11 cellular contexts compared by ENCODE assay signal in the genomic region with DNA sequence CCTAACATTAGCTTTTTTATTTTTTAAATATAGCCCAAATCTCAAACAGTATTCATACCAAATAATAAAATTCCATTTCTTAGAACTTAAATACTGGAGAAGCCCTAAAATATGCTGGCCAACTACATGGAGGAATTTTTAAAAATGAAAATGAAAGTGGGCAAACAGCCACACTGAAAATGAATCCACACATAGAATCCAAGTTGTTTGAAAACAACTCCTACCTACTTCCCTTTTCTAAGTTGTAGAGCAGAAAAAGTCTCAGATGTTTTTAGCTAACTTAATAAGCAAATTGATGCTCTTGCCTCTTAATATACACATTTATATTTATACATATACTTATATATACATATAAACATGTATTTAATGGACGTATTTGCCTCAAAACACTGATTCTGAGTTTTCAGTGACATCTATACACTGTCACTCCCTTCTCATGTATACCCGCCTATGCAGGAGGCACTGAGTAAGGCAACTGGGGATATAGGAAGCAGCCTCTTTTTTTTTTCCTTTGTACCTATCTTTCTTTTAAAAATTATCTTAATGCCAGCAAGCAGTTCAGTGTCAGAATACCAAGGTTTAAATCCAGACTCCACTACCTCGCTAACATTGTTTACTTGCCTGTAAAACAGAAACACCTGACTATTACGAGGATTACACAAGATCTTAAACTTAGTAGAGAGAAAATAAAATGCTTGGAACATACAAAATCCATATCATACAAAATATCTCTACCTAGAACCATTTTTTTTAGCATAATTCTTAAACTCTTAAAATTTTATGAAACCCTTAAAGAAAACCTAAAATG. TPM values are rescaled to one million over a fixed set of nuclear protein-coding genes. Genes with fewer than 3 reads are reported as not detected.
DNase-seq lines count a peak whose midpoint lies in the region; ATAC-seq, FAIRE-seq and TF ChIP-seq lines count a peak whose summit lies in the region.
"Had no signal": no experiment of that assay in that cellular context is flagged by ENCODE, and none has a peak within 500 bp of the region (broad histone marks: within the 10 kb centered on the region; RNA-seq: fewer than 3 reads in every experiment).

No MANE protein-coding gene starts in this region.

- in situ Hi-C loops in KBM-7 (cut with MboI; ENCODE audit: low pct_unique_long_range_greater_than_20kb, low sequenced_read_pairs): no loop called here

- TF ChIP-seq CTCF in DOHH2 (IDR thresholded peaks at IDR 0.05; ENCODE audit: low read depth, low read length, poor library complexity, severe bottlenecking) (no peak), pancreas (IDR thresholded peaks at IDR 0.05) (no peak)

- H3F3A ChIP-seq in DOHH2 (ENCODE audit: control insufficient read depth, insufficient read depth): peaks cover 19% of the 10 kb centered on the region; the same call in 1 of the 2 replicates

- WGBS in pancreas, 2 donors: 51 to 53% methylated on average over 4 of the region's 4 CpGs

- H3K27me3 ChIP-seq in DOHH2 (ENCODE audit: control insufficient read depth, low read length): no peaks in the 10 kb centered on the region
- H3K27me3 ChIP-seq in pancreas: no peaks in the 10 kb centered on the region
- no peaks in the 10 kb centered on the region for H3K27me3 ChIP-seq in effector memory CD4-positive, alpha-beta T cell (replicated peaks; ENCODE audit: control insufficient read depth, insufficient read depth, low read length, poor library complexity, severe bottlenecking)

- no peaks in the 10 kb centered on the region for H3K9me2 ChIP-seq in DOHH2 (replicated peaks; ENCODE audit: control insufficient read depth, low read length)

- H3K27ac ChIP-seq in DOHH2 (ENCODE audit: low read depth, low read length) (peak overlapping the region; percentile 46), pancreas (peak overlapping the region in 2 of 4 donors; percentile 64 to 71)
- H3K27ac ChIP-seq in effector memory CD4-positive, alpha-beta T cell (ENCODE audit: insufficient read depth, low read length, poor library complexity, severe bottlenecking): no peak overlapping the region

- H3K79me2 ChIP-seq in DOHH2 (ENCODE audit: control insufficient read depth, low read length): peaks cover 99% of the 10 kb centered on the region

- intact Hi-C loops in pancreas (cut with DNase I): no loop called here

- ATAC-seq in pancreas: peak in 2 of 4 donors; percentile 53 to 69
- ATAC-seq: Panc1 had no signal

- H3K4me3 ChIP-seq in DOHH2 (ENCODE audit: low read length): peak overlapping the region; percentile 45
- peak overlapping the region in 1 of 4 donors; percentile 4 for H3K4me3 ChIP-seq in pancreas
- no peak overlapping the region for H3K4me3 ChIP-seq in effector memory CD4-positive, alpha-beta T cell (ENCODE audit: insufficient read depth, low read depth, low read length, poor library complexity, severe bottlenecking)

- peaks cover 16% of the 10 kb centered on the region for H4K20me1 ChIP-seq in DOHH2 (ENCODE audit: control insufficient read depth, insufficient read depth, low read depth, low read length)

- peaks cover 22% of the 10 kb centered on the region for H3K36me3 ChIP-seq in DOHH2 (ENCODE audit: control insufficient read depth, low read length)
- H3K36me3 ChIP-seq in pancreas: no peaks in the 10 kb centered on the region
- peaks cover 3% of the 10 kb centered on the region for H3K36me3 ChIP-seq in effector memory CD4-positive, alpha-beta T cell (ENCODE audit: control insufficient read depth, insufficient read depth, low read length)

- H3K4me1 ChIP-seq in DOHH2 (ENCODE audit: control insufficient read depth, low read length): peaks cover 95% of the 10 kb centered on the region
- H3K4me1 ChIP-seq in pancreas: peaks cover 18 to 56% (median 55%) of the 10 kb centered on the region in 3 donors
- H3K4me1 ChIP-seq in effector memory CD4-positive, alpha-beta T cell (ENCODE audit: control insufficient read depth, insufficient read depth, low read length, poor library complexity, severe bottlenecking): peaks cover 3% of the 10 kb centered on the region

- FAIRE-seq in pancreas (lab: Jason Lieb, UNC): peak; percentile 89
- FAIRE-seq: HTR-8/SVneo had no signal

- H3K4me2 ChIP-seq in DOHH2 (ENCODE audit: low read length): peak overlapping the region; percentile 45

- DNase-seq in KBM-7: peak; percentile 52
- DNase-seq in dedifferentiated amniotic fluid mesenchymal stem cell (ENCODE audit: extremely low spot score): peak; percentile 34
- no peak for DNase-seq in pancreas
- DNase-seq in putamen (ENCODE audit: low spot score): no peak
- DNase-seq in cerebellar cortex (ENCODE audit: low spot score): no peak
- no peak for DNase-seq in effector memory CD4-positive, alpha-beta T cell
- DNase-seq in activated CD4-positive, alpha-beta T cell treated with anti-CD3 and anti-CD28 coated beads for 1 hour: no peak
- DNase-seq: nephron progenitor cell had no signal

- H3K9me3 ChIP-seq in DOHH2 (ENCODE audit: control insufficient read depth, insufficient read depth, low read length): no peaks in the 10 kb centered on the region
- no peaks in the 10 kb centered on the region for H3K9me3 ChIP-seq in pancreas
- H3K9me3 ChIP-seq in effector memory CD4-positive, alpha-beta T cell (ENCODE audit: control insufficient read depth, low read length): peaks cover 8% of the 10 kb centered on the region

RNA-seq across cellular contexts. Expression of a gene that starts 13.3 kb away (rescaled TPM):
- total RNA-seq in pancreas: 10 to 100 TPM; 22.1 to 37.8 (median 26.4) TPM
- 10 to 100 TPM in 1 of 2 donors, 1 to 10 TPM in 1; 5.7 to 11.8 TPM for polyA plus RNA-seq in pancreas

Comparison
In these comparisons a context has a peak if more than half of its experiments do, and no peak if none do; other contexts are left out.
1. DNase-seq: peak in KBM-7 (single experiment) and dedifferentiated amniotic fluid mesenchymal stem cell (single experiment); none in pancreas (0 of 6), putamen (single experiment), cerebellar cortex (single experiment), effector memory CD4-positive, alpha-beta T cell (0 of 3) and activated CD4-positive, alpha-beta T cell treated with anti-CD3 and anti-CD28 coated beads for 1 hour (single experiment).